Comparison of ENCODE assay signal across 8 cellular contexts in genomic region chr9:136847827-136848392, GRCh38. TPM values are rescaled to one million over a fixed set of nuclear protein-coding genes. Genes with fewer than 3 reads are reported as not detected.
DNase-seq lines count a peak whose midpoint lies in the region; ATAC-seq, FAIRE-seq and TF ChIP-seq lines count a peak whose summit lies in the region.

No MANE protein-coding gene starts in this region.

- peak overlapping the region; percentile 64 for H3K27ac Mint-ChIP-seq in activated naive CD4-positive, alpha-beta T cell treated with anti-CD3 and anti-CD28 coated beads, Interleukin-2, amount 10 ng/mL, durations not matched to agents 7 days and 5 days
- H3K27ac Mint-ChIP-seq in glutamatergic neuron (ENCODE audit: unreplicated experiment), result peak overlapping the region; percentile 73

- peaks cover 13% of the 10 kb centered on the region for H4K20me1 ChIP-seq in Karpas-422 (ENCODE audit: insufficient read depth, low read depth, low read length)

- TF ChIP-seq CTCF in glutamatergic neuron (IDR thresholded peaks at IDR 0.05; ENCODE audit: partially characterized antibody, unreplicated experiment), result no peak
- no peak for TF ChIP-seq CTCF in psoas muscle (IDR thresholded peaks at IDR 0.05)

- 0 to 1% (median 1%) methylated on average over 41 to 48 of the region's 48 CpGs for WGBS in psoas muscle, 3 donors

- peaks cover 8% of the 10 kb centered on the region for H3K36me3 Mint-ChIP-seq in activated naive CD4-positive, alpha-beta T cell treated with anti-CD3 and anti-CD28 coated beads, Interleukin-2, amount 10 ng/mL, durations not matched to agents 7 days and 5 days
- no peaks in the 10 kb centered on the region for H3K36me3 Mint-ChIP-seq in glutamatergic neuron (ENCODE audit: unreplicated experiment)

- H3K4me1 ChIP-seq in Karpas-422 (ENCODE audit: low read length) (peaks cover 23% of the 10 kb centered on the region), psoas muscle (peaks cover 30% of the 10 kb centered on the region)

- H3K27ac ChIP-seq in Karpas-422 (ENCODE audit: low read length), result peak overlapping the region; percentile 63
- peak overlapping the region; percentile 91 for H3K27ac ChIP-seq in psoas muscle

- H3K4me1 Mint-ChIP-seq in activated naive CD4-positive, alpha-beta T cell treated with anti-CD3 and anti-CD28 coated beads, Interleukin-2, amount 10 ng/mL, durations not matched to agents 7 days and 5 days, result peaks cover 26% of the 10 kb centered on the region
- H3K4me1 Mint-ChIP-seq in glutamatergic neuron (ENCODE audit: low read depth, unreplicated experiment), result peaks cover 2% of the 10 kb centered on the region

- H3K9me3 ChIP-seq in Karpas-422 (ENCODE audit: low read length) (no peaks in the 10 kb centered on the region), psoas muscle (no peaks in the 10 kb centered on the region)

- no peaks in the 10 kb centered on the region for H3K9me3 Mint-ChIP-seq in activated naive CD4-positive, alpha-beta T cell treated with anti-CD3 and anti-CD28 coated beads, Interleukin-2, amount 10 ng/mL, durations not matched to agents 7 days and 5 days
- H3K9me3 Mint-ChIP-seq in glutamatergic neuron (ENCODE audit: unreplicated experiment), result peaks cover 10% of the 10 kb centered on the region

- FAIRE-seq in urothelium cell line (lab: Jason Lieb, UNC), result peak; percentile 91

- peaks cover 59% of the 10 kb centered on the region for H3K27me3 Mint-ChIP-seq in activated naive CD4-positive, alpha-beta T cell treated with anti-CD3 and anti-CD28 coated beads, Interleukin-2, amount 10 ng/mL, durations not matched to agents 7 days and 5 days
- peaks cover 16% of the 10 kb centered on the region for H3K27me3 Mint-ChIP-seq in glutamatergic neuron (ENCODE audit: unreplicated experiment)

- peak overlapping the region; percentile 74 for H3K4me2 ChIP-seq in Karpas-422 (ENCODE audit: low read depth, low read length, poor library complexity, severe bottlenecking)

- no peaks in the 10 kb centered on the region for H3K9me2 ChIP-seq in Karpas-422 (replicated peaks; ENCODE audit: insufficient read depth, low read length)

- H3K9ac ChIP-seq in Karpas-422 (ENCODE audit: low read length), result peak overlapping the region; percentile 73

- in situ Hi-C loops in G401 (cut with HindIII; ENCODE audit: low sequenced_read_pairs), result no loop called here
- in situ Hi-C loops in SK-MEL-5 (cut with HindIII; ENCODE audit: low pct_unique_long_range_greater_than_20kb, low sequenced_read_pairs), result no loop called here

- no peaks in the 10 kb centered on the region for H3K79me2 ChIP-seq in Karpas-422 (ENCODE audit: low read length)

- ATAC-seq in psoas muscle, result peak; percentile 37 to 51 (median 42)
- ATAC-seq in GM21447 (IDR thresholded peaks at IDR 0.05; ENCODE audit: unreplicated experiment), result no peak

- H3K36me3 ChIP-seq in Karpas-422 (ENCODE audit: insufficient read depth, low read length) (peaks cover 3% of the 10 kb centered on the region; the same call in 1 of the 2 replicates), psoas muscle (ENCODE audit: insufficient read depth in 1 of 2, low read depth in 1 of 2) (peaks cover 0 to 21% of the 10 kb centered on the region in 2 donors)

- CTCF ChIA-PET in activated naive CD4-positive, alpha-beta T cell treated with anti-CD3 and anti-CD28 coated beads, Interleukin-2, amount 10 ng/mL, durations not matched to agents 7 days and 5 days (lab: Charles Lee), result interaction anchor here (0.5 to 1.6 kb wide), 4 partner anchors 27 to 187 kb away, joined by 3 to 5 read pairs (median 4); no protein-coding TSS in a partner anchor

- H2AFZ ChIP-seq in Karpas-422 (ENCODE audit: low read length), result no peak overlapping the region

- H3K4me3 Mint-ChIP-seq in activated naive CD4-positive, alpha-beta T cell treated with anti-CD3 and anti-CD28 coated beads, Interleukin-2, amount 10 ng/mL, durations not matched to agents 7 days and 5 days, result peak overlapping the region; percentile 90
- H3K4me3 Mint-ChIP-seq in glutamatergic neuron (ENCODE audit: unreplicated experiment), result peak overlapping the region; percentile 90

- H3K27me3 ChIP-seq in Karpas-422 (ENCODE audit: low read length) (no peaks in the 10 kb centered on the region), psoas muscle (ENCODE audit: insufficient read depth in 3 of 3, low read length in 2 of 3) (peaks cover 0 to 24% (median 8%) of the 10 kb centered on the region in 3 donors)

- peak overlapping the region; percentile 79 for H3K4me3 ChIP-seq in Karpas-422 (ENCODE audit: low read length)
- H3K4me3 ChIP-seq in psoas muscle, result peak overlapping the region; percentile 81

- DNase-seq in G401 (ENCODE audit: low spot score), result peak; percentile 47
- peak; percentile 94 for DNase-seq in Karpas-422
- peak; percentile 89 for DNase-seq in SK-MEL-5 (ENCODE audit: low read depth, low spot score)
- DNase-seq in activated naive CD4-positive, alpha-beta T cell treated with anti-CD3 and anti-CD28 coated beads, Interleukin-2, amount 10 ng/mL, durations not matched to agents 7 days and 5 days, result peak; percentile 90
- DNase-seq in glutamatergic neuron, result peak; percentile 87
- DNase-seq in psoas muscle, result peak; percentile 90 to 92
- peak; percentile 76 for DNase-seq in urothelium cell line (ENCODE audit: low spot score)

- intact Hi-C loops in psoas muscle (cut with DNase I), result loop anchor here (5.0 to 10.0 kb wide), 5 partner anchors 79 to 179 kb away; partner anchors contain the start of genes ABCA2 (in 2 of the 2), C8G (in 1 of the 2) and FBXW5 (in 1 of the 2)

RNA-seq across cellular contexts. Expression of gene PHPT1, which starts 1.3 kb away (rescaled TPM):
- total RNA-seq in G401 (2014; rRNA removed; shearing (Covaris generic)), result 139 and 226 TPM in 2 replicates
- 82.5 and 164 TPM in 2 replicates for total RNA-seq in Karpas-422 (2014; rRNA removed; shearing (Covaris generic); ENCODE audit: low replicate concordance)
- 101 TPM in 2 replicates for total RNA-seq in SK-MEL-5 (2014; rRNA removed; shearing (Covaris generic))
- polyA plus RNA-seq in SK-MEL-5 (2015; cell fraction: cytosol; rRNA removed), result 112 and 147 TPM in 2 replicates
- polyA plus RNA-seq in SK-MEL-5 (2015; cell fraction: nucleus; rRNA removed), result 221 and 234 TPM in 2 replicates
- total RNA-seq in glutamatergic neuron (ENCODE audit: unreplicated experiment) (101 TPM), psoas muscle (100 to 1,000 TPM; 154 to 272 (median 220) TPM)
- polyA plus RNA-seq in psoas muscle, result 100 to 1,000 TPM; 228 to 295 (median 288) TPM

RNA-seq across cellular contexts. Expression of gene MAMDC4, which starts 4.2 kb away (rescaled TPM):
- 1.9 TPM in 2 replicates for total RNA-seq in G401 (2014; rRNA removed; shearing (Covaris generic))
- total RNA-seq in Karpas-422 (2014; rRNA removed; shearing (Covaris generic); ENCODE audit: low replicate concordance), result 7.9 TPM in 2 replicates
- total RNA-seq in SK-MEL-5 (2014; rRNA removed; shearing (Covaris generic)), result 0.80 and 1.3 TPM in 2 replicates
- polyA plus RNA-seq in SK-MEL-5 (2015; cell fraction: cytosol; rRNA removed), result 1.3 and 1.8 TPM in 2 replicates
- 49.3 and 54.7 TPM in 2 replicates for polyA plus RNA-seq in SK-MEL-5 (2015; cell fraction: nucleus; rRNA removed)
- total RNA-seq in glutamatergic neuron (ENCODE audit: unreplicated experiment), result 17.6 TPM
- 1 to 10 TPM; 1.7 to 4.7 (median 3.1) TPM for total RNA-seq in psoas muscle
- polyA plus RNA-seq in psoas muscle, result 1 to 10 TPM; 2.1 to 7.9 (median 2.4) TPM

RNA-seq across cellular contexts. Expression of gene AJM1, which starts 5.6 kb away (rescaled TPM):
- 0.49 and 1.1 TPM in 2 replicates for total RNA-seq in G401 (2014; rRNA removed; shearing (Covaris generic))
- 1.9 and 5.0 TPM in 2 replicates for total RNA-seq in Karpas-422 (2014; rRNA removed; shearing (Covaris generic); ENCODE audit: low replicate concordance)
- 1.2 and 1.4 TPM in 2 replicates for total RNA-seq in SK-MEL-5 (2014; rRNA removed; shearing (Covaris generic))
- 4.7 and 4.8 TPM in 2 replicates for polyA plus RNA-seq in SK-MEL-5 (2015; cell fraction: cytosol; rRNA removed)
- 30.7 and 40.6 TPM in 2 replicates for polyA plus RNA-seq in SK-MEL-5 (2015; cell fraction: nucleus; rRNA removed)
- total RNA-seq in glutamatergic neuron (ENCODE audit: unreplicated experiment) (15.3 TPM), psoas muscle (1 to 10 TPM; 1.3 to 4.9 (median 3.5) TPM)
- 1 to 10 TPM; 1.6 to 2.0 (median 1.7) TPM for polyA plus RNA-seq in psoas muscle

RNA-seq across cellular contexts. Expression of gene EDF1, which starts 18.2 kb away (rescaled TPM):
- 308 and 348 TPM in 2 replicates for total RNA-seq in G401 (2014; rRNA removed; shearing (Covaris generic))
- 152 and 302 TPM in 2 replicates for total RNA-seq in Karpas-422 (2014; rRNA removed; shearing (Covaris generic); ENCODE audit: low replicate concordance)
- 356 and 392 TPM in 2 replicates for total RNA-seq in SK-MEL-5 (2014; rRNA removed; shearing (Covaris generic))
- 287 and 416 TPM in 2 replicates for polyA plus RNA-seq in SK-MEL-5 (2015; cell fraction: cytosol; rRNA removed)
- 108 and 162 TPM in 2 replicates for polyA plus RNA-seq in SK-MEL-5 (2015; cell fraction: nucleus; rRNA removed)
- total RNA-seq in glutamatergic neuron (ENCODE audit: unreplicated experiment), result 343 TPM
- 100 to 1,000 TPM; 254 to 371 (median 331) TPM for total RNA-seq in psoas muscle
- 100 to 1,000 TPM; 241 to 534 (median 365) TPM for polyA plus RNA-seq in psoas muscle

RNA-seq across cellular contexts. Expression of gene TRAF2, which starts 38.4 kb away (rescaled TPM):
- 22.6 and 36.3 TPM in 2 replicates for total RNA-seq in G401 (2014; rRNA removed; shearing (Covaris generic))
- total RNA-seq in Karpas-422 (2014; rRNA removed; shearing (Covaris generic); ENCODE audit: low replicate concordance), result 6.3 and 11.3 TPM in 2 replicates
- 13.5 and 16.4 TPM in 2 replicates for total RNA-seq in SK-MEL-5 (2014; rRNA removed; shearing (Covaris generic))
- 29.8 and 36.4 TPM in 2 replicates for polyA plus RNA-seq in SK-MEL-5 (2015; cell fraction: cytosol; rRNA removed)
- polyA plus RNA-seq in SK-MEL-5 (2015; cell fraction: nucleus; rRNA removed), result 43.3 and 44.2 TPM in 2 replicates
- 27.3 TPM for total RNA-seq in glutamatergic neuron (ENCODE audit: unreplicated experiment)
- total RNA-seq in psoas muscle, result 10 to 100 TPM in 2 of 4 donors, 1 to 10 TPM in 2; 5.4 to 13.2 (median 9.4) TPM
- polyA plus RNA-seq in psoas muscle, result 10 to 100 TPM in 2 of 3 donors, 1 to 10 TPM in 1; 8.6 to 15.9 (median 11.1) TPM
